Comparison of ENCODE assay signal across 16 cellular contexts in the genomic region with DNA sequence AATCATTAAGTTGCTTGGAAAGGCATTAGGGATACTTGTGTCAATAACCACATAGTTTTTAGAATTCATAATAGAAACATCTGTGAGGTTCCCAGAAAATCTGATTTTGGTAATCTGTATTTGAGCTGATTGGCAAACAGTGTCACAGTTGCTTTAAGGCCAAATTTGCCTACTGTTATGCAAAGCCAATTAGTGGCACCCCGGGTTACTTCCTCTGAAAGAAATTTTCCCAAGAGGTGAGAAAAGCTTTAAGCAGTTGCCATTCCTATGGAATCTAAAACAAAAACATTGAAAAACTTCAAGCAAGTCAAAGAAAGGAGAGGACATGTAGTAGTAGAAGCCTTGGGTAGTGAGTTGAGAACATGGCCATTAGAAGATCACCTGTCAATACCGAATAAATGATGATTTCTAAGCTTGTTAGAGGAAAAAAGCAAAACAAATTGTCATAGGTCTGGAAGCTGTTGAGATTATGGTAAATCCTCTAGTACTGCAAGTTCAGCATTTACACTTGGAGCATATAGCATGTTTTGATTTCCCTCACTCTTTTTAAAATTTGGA.
DNase-seq lines count a peak whose midpoint lies in the region; ATAC-seq and TF ChIP-seq lines count a peak whose summit lies in the region.
"Had no signal": no experiment of that assay in that cellular context is flagged by ENCODE, and none has a peak within 500 bp of the region (broad histone marks: within the 10 kb centered on the region; RNA-seq: fewer than 3 reads in every experiment).

No MANE protein-coding gene starts in this region.

- POLR2A ChIA-PET in A673 (lab: Charles Lee; ENCODE audit: low non-redundant PET), result no interaction called here

- no peak for TF ChIP-seq CTCF in A673 (conservative IDR thresholded peaks at IDR 0.05; ENCODE audit: low read depth, low read length)
- no peak for TF ChIP-seq CTCF in body of pancreas (IDR thresholded peaks at IDR 0.05)
- no peak for TF ChIP-seq CTCF in GM13977 (IDR thresholded peaks at IDR 0.05; ENCODE audit: extremely low read depth, insufficient read depth, missing control alignments)

- H3K4me1 ChIP-seq in A673 (ENCODE audit: insufficient read depth, low read length, poor library complexity, severe bottlenecking) (peaks cover 35% of the 10 kb centered on the region), body of pancreas (peaks cover 15% of the 10 kb centered on the region)

- H3K4me3 Mint-ChIP-seq in activated naive CD4-positive, alpha-beta T cell treated with anti-CD3 and anti-CD28 coated beads for 36 hours, result no peak overlapping the region

- no peaks in the 10 kb centered on the region for H3K9me3 Mint-ChIP-seq in activated naive CD4-positive, alpha-beta T cell treated with anti-CD3 and anti-CD28 coated beads for 36 hours

- peak overlapping the region; percentile 85 for H3K27ac ChIP-seq in A673 (ENCODE audit: low read depth, low read length, poor library complexity, severe bottlenecking)
- H3K27ac ChIP-seq in body of pancreas, result peak overlapping the region in 1 of 4 donors; percentile 40
- H3K27ac ChIP-seq: HL-60, KMS-11 had no signal

- H3K9me3 ChIP-seq in A673 (ENCODE audit: low read depth, low read length, poor library complexity, severe bottlenecking) (no peaks in the 10 kb centered on the region), body of pancreas (no peaks in the 10 kb centered on the region)

- no peaks in the 10 kb centered on the region for H3K27me3 ChIP-seq in A673 (replicated peaks; ENCODE audit: insufficient read depth, low read depth, low read length, poor library complexity)
- H3K27me3 ChIP-seq in body of pancreas, result no peaks in the 10 kb centered on the region

- H3K27ac Mint-ChIP-seq in activated naive CD4-positive, alpha-beta T cell treated with anti-CD3 and anti-CD28 coated beads for 36 hours, result no peak overlapping the region

- no peaks in the 10 kb centered on the region for H3K36me3 ChIP-seq in A673 (ENCODE audit: insufficient read depth, low read length, poor library complexity, severe bottlenecking)
- no peaks in the 10 kb centered on the region for H3K36me3 ChIP-seq in body of pancreas (replicated peaks in 1 of 2; ENCODE audit: insufficient read depth in 1 of 2, low read depth in 2 of 2)

- in situ Hi-C loops in GM13977 (cut with MboI; ENCODE audit: low pct_unique_long_range_greater_than_20kb, low sequenced_read_pairs, unreplicated experiment), result no loop called here

- ATAC-seq in body of pancreas, result peak; percentile 69
- ATAC-seq in stimulated activated naive CD8-positive, alpha-beta T cell treated with anti-CD3 and anti-CD28 coated beads, Interleukin-15, Interleukin-2, amounts not matched to agents 100 U/mL and 50 U/mL, for 24 hours, result no peak

- 10 to 25% methylated on average over 2 of the region's 2 CpGs for WGBS in body of pancreas, 2 donors

- no TSS peak for BruUV-seq in A673 (replicated peaks; lab: Mats Ljungman, UMichigan)

- CTCF ChIA-PET in A673 (lab: Charles Lee), result no interaction called here
- CTCF ChIA-PET in activated naive CD4-positive, alpha-beta T cell treated with anti-CD3 and anti-CD28 coated beads for 36 hours (lab: Charles Lee), result no interaction called here

- intact Hi-C loops in A673 (cut with micrococcal nuclease; ENCODE audit: unreplicated experiment), result no loop called here
- intact Hi-C loops in body of pancreas (cut with DNase I), result no loop called here
- intact Hi-C loops in activated naive CD4-positive, alpha-beta T cell treated with anti-CD3 and anti-CD28 coated beads for 36 hours (cut with micrococcal nuclease), result no loop called here

- no peaks in the 10 kb centered on the region for H3K27me3 Mint-ChIP-seq in activated naive CD4-positive, alpha-beta T cell treated with anti-CD3 and anti-CD28 coated beads for 36 hours (ENCODE audit: low read depth)

- no peaks in the 10 kb centered on the region for H3K4me1 Mint-ChIP-seq in activated naive CD4-positive, alpha-beta T cell treated with anti-CD3 and anti-CD28 coated beads for 36 hours (ENCODE audit: low read depth)

- no peak for TF ChIP-seq POLR2A in body of pancreas (IDR thresholded peaks at IDR 0.05)

- H3K4me3 ChIP-seq in A673 (ENCODE audit: low read depth, low read length, poor library complexity, severe bottlenecking) (no peak overlapping the region), body of pancreas (no peak overlapping the region)

- DNase-seq in A673 (ENCODE audit: low spot score) (peak; percentile 98), NCI-H1048 (lab: John Stamatoyannopoulos, UW) (peak; percentile 7), body of pancreas (peak in 1 of 4 donors; percentile 34), iPS-NIHi7 (ENCODE audit: extremely low spot score) (peak; percentile 17), GM13977 (ENCODE audit: low spot score) (no peak), NCI-H187 treated with DMSO at 0.1 percent for 48 hours (lab: John Stamatoyannopoulos, UW) (no peak)
- no peak for DNase-seq in stimulated activated naive CD8-positive, alpha-beta T cell treated with anti-CD3 and anti-CD28 coated beads, Interleukin-15, Interleukin-2, amounts not matched to agents 100 U/mL and 50 U/mL, for 24 hours
- DNase-seq in activated naive CD4-positive, alpha-beta T cell treated with anti-CD3 and anti-CD28 coated beads for 36 hours, result no peak
- DNase-seq: 8988T, C1 segment of cervical spinal cord, DMS153, NCI-H1092 treated with DMSO at 0.1 percent for 48 hours, NCI-H1694 treated with DMSO at 0.1 percent for 48 hours, SHP77 had no signal

- H3K36me3 Mint-ChIP-seq in activated naive CD4-positive, alpha-beta T cell treated with anti-CD3 and anti-CD28 coated beads for 36 hours (ENCODE audit: low read depth), result no peaks in the 10 kb centered on the region

Comparison
In these comparisons a context has a peak if more than half of its experiments do, and no peak if none do; other contexts are left out.
1. DNase-seq: peak in A673 (single experiment), NCI-H1048 (single experiment) and iPS-NIHi7 (single experiment); none in GM13977 (single experiment), stimulated activated naive CD8-positive, alpha-beta T cell treated with anti-CD3 and anti-CD28 coated beads, Interleukin-15, Interleukin-2, amounts not matched to agents 100 U/mL and 50 U/mL, for 24 hours (single experiment), NCI-H187 treated with DMSO at 0.1 percent for 48 hours (single experiment) and activated naive CD4-positive, alpha-beta T cell treated with anti-CD3 and anti-CD28 coated beads for 36 hours (single experiment).